Comparison of ENCODE assay signal across 1 cellular context in the genomic region with DNA sequence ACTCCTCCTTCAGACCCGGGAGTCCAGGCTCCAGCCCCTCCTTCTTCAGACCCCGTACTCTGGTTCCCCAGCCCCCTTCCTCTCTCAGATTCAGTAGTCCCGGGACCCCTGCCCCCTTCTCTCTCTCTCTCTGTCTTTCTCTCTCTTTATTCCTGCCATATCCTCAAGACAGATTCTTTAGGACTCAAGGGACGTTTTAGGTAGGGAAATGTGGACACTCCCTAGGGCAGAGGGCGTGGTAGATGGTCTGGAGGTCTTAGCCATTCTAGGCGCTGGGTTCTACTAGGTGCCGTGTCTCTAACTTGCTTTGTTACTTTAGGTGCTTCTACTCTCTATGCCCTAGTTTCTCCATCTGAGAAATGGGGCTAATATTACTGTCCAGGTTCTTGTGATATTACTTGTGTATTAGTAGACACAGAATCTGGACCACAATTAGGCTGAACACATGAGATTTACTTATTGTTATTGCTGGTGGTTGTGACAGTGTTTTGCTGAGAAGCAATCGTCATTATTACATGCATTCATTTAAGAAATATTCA.
TF ChIP-seq lines count a peak whose summit lies in the region.

No MANE protein-coding gene starts in this region.

TF ChIP-seq in H1, 55 proteins besides CTCF, POLR2A, EP300 and RAD21:
- TF ChIP-seq, protein P1, sequence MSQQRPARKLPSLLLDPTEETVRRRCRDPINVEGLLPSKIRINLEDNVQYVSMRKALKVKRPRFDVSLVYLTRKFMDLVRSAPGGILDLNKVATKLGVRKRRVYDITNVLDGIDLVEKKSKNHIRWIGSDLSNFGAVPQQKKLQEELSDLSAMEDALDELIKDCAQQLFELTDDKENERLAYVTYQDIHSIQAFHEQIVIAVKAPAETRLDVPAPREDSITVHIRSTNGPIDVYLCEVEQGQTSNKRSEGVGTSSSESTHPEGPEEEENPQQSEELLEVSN (IDR thresholded peaks at IDR 0.05): no peak
- TF ChIP-seq GABPA (IDR thresholded peaks at IDR 0.05; ENCODE audit: borderline replicate concordance, insufficient read depth, low read length): no peak
- no peak for TF ChIP-seq TAF1 (IDR thresholded peaks at IDR 0.05; ENCODE audit: low read depth, low read length)
- TF ChIP-seq EZH2 (IDR thresholded peaks at IDR 0.05; ENCODE audit: low read depth, low read length, severe bottlenecking): no peak
- no peak for TF ChIP-seq BCL11A (IDR thresholded peaks at IDR 0.05; ENCODE audit: low read depth in 2 of 2, low read length in 2 of 2)
- no peak for TF ChIP-seq PHF8 (conservative IDR thresholded peaks at IDR 0.05; ENCODE audit: low read depth, low read length)
- TF ChIP-seq SUZ12 (IDR thresholded peaks at IDR 0.05; ENCODE audit: low read length): no peak
- TF ChIP-seq, protein P2, sequence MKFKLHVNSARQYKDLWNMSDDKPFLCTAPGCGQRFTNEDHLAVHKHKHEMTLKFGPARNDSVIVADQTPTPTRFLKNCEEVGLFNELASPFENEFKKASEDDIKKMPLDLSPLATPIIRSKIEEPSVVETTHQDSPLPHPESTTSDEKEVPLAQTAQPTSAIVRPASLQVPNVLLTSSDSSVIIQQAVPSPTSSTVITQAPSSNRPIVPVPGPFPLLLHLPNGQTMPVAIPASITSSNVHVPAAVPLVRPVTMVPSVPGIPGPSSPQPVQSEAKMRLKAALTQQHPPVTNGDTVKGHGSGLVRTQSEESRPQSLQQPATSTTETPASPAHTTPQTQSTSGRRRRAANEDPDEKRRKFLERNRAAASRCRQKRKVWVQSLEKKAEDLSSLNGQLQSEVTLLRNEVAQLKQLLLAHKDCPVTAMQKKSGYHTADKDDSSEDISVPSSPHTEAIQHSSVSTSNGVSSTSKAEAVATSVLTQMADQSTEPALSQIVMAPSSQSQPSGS (IDR thresholded peaks at IDR 0.05; ENCODE audit: low read length): no peak
- no peak for TF ChIP-seq CBX5 (IDR thresholded peaks at IDR 0.05; ENCODE audit: low read depth, low read length)
- TF ChIP-seq SIRT6 (IDR thresholded peaks at IDR 0.05; ENCODE audit: low read length): no peak
- no peak for TF ChIP-seq SIN3A (conservative IDR thresholded peaks at IDR 0.05 in 1 of 2, IDR thresholded peaks at IDR 0.05 in 1 of 2; ENCODE audit: low read depth in 1 of 2, low read length in 2 of 2)
- no peak for TF ChIP-seq CHD1 (IDR thresholded peaks at IDR 0.05; ENCODE audit: low read depth, low read length)
- no peak for TF ChIP-seq CTBP2 (IDR thresholded peaks at IDR 0.05; ENCODE audit: borderline replicate concordance, insufficient read depth, insufficient read length, low read length)
- TF ChIP-seq CHD2 (IDR thresholded peaks at IDR 0.05; ENCODE audit: low read length): no peak
- TF ChIP-seq, protein P3, sequence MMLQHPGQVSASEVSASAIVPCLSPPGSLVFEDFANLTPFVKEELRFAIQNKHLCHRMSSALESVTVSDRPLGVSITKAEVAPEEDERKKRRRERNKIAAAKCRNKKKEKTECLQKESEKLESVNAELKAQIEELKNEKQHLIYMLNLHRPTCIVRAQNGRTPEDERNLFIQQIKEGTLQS (IDR thresholded peaks at IDR 0.05; ENCODE audit: insufficient read depth, low read depth, low read length): no peak
- TF ChIP-seq EGR1 (IDR thresholded peaks at IDR 0.05; ENCODE audit: borderline replicate concordance, low read depth, low read length): no peak
- no peak for TF ChIP-seq TAF7 (optimal IDR thresholded peaks at IDR 0.05; ENCODE audit: borderline replicate concordance, low read depth, low read length)
- TF ChIP-seq KDM5A (IDR thresholded peaks at IDR 0.05; ENCODE audit: low read length): no peak
